In the genomic region with DNA sequence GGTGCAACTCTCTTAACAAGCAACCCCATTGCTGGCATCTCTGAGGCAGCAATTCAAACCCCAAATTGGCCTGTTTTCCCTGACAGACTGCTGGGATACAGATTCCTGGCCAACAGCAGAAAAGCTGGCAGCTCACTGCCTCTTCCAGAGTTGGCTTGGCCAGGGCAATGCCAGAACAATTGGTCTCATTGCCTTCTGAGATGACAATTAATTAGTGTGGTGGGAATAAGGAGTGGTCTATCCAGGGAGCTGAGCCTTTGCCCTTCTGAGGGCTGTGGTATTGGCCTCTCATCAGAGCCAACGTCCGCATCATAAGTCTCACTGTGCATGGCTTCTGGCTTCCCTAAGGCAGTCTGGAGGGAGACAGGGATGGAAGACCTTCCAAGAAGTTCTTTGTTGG, we compare ENCODE assay signal across 13 cellular contexts.
DNase-seq lines count a peak whose midpoint lies in the region; ATAC-seq, FAIRE-seq and TF ChIP-seq lines count a peak whose summit lies in the region.
"Had no signal": no experiment of that assay in that cellular context is flagged by ENCODE, and none has a peak within 500 bp of the region (broad histone marks: within the 10 kb centered on the region; RNA-seq: fewer than 3 reads in every experiment).

No MANE protein-coding gene starts in this region.

- CTCF ChIA-PET in activated CD8-positive, alpha-beta memory T cell treated with anti-CD3 and anti-CD28 coated beads, Interleukin-2, amount 10 ng/mL, durations not matched to agents 7 days and 5 days (lab: Charles Lee) = no interaction called here

- WGBS in right cardiac atrium = 53% methylated on average over 2 of the region's 2 CpGs
- 90 to 92% methylated on average over 2 of the region's 2 CpGs for WGBS in sigmoid colon, 2 donors

- ATAC-seq in right cardiac atrium = peak; percentile 50
- ATAC-seq in activated CD8-positive, alpha-beta memory T cell treated with anti-CD3 and anti-CD28 coated beads, Interleukin-2, amount 10 ng/mL, durations not matched to agents 7 days and 5 days = no peak

- H3K36me3 ChIP-seq in ascending aorta = no peaks in the 10 kb centered on the region
- H3K36me3 ChIP-seq in sigmoid colon = no peaks in the 10 kb centered on the region
- H3K36me3 ChIP-seq: BLaER1 had no signal

- no peak for TF ChIP-seq POLR2A in sigmoid colon (IDR thresholded peaks at IDR 0.05)
- TF ChIP-seq POLR2A in GM12891 (IDR thresholded peaks at IDR 0.05; ENCODE audit: low read depth, low read length) = no peak

- H3K4me3 Mint-ChIP-seq in CD14-positive monocyte = no peak overlapping the region
- no peak overlapping the region for H3K4me3 Mint-ChIP-seq in activated CD8-positive, alpha-beta memory T cell treated with anti-CD3 and anti-CD28 coated beads, Interleukin-2, amount 10 ng/mL, durations not matched to agents 7 days and 5 days

- H3K27ac ChIP-seq in ascending aorta = peak overlapping the region; percentile 92 to 94
- H3K27ac ChIP-seq in right cardiac atrium (ENCODE audit: low read length) = peak overlapping the region; percentile 89
- H3K27ac ChIP-seq in sigmoid colon = peak overlapping the region; percentile 45 to 74 (median 62)
- H3K27ac ChIP-seq: BLaER1 had no signal

- no peaks in the 10 kb centered on the region for H3K27me3 ChIP-seq in ascending aorta
- no peaks in the 10 kb centered on the region for H3K27me3 ChIP-seq in right cardiac atrium (ENCODE audit: control insufficient read depth, insufficient read depth)
- no peaks in the 10 kb centered on the region for H3K27me3 ChIP-seq in sigmoid colon
- H3K27me3 ChIP-seq: BLaER1 had no signal

- H3K27ac Mint-ChIP-seq in CD14-positive monocyte = peak overlapping the region; percentile 60 to 85 (median 78)
- no peak overlapping the region for H3K27ac Mint-ChIP-seq in activated CD8-positive, alpha-beta memory T cell treated with anti-CD3 and anti-CD28 coated beads, Interleukin-2, amount 10 ng/mL, durations not matched to agents 7 days and 5 days

- intact Hi-C loops in CD14-positive monocyte (cut with micrococcal nuclease) (loop anchor here in 1 of 2 donors (10.0 kb wide), 1 partner anchor 176 kb away; no protein-coding TSS in a partner anchor), ascending aorta (cut with DNase I) (loop anchor here (2.0 to 10.0 kb wide), 5 partner anchors 41 to 1454 kb away; a partner anchor contains a TSS), right cardiac atrium (cut with DNase I) (loop anchor here in 1 of 4 donors (10.0 kb wide), 1 partner anchor 186 kb away; a partner anchor contains a TSS), sigmoid colon (cut with DNase I) (loop anchor here (5.0 kb wide), 1 partner anchor 179 kb away; no protein-coding TSS in a partner anchor)

- TF ChIP-seq CTCF in CD14-positive monocyte (IDR thresholded peaks at IDR 0.05) = no peak
- TF ChIP-seq CTCF in ascending aorta (IDR thresholded peaks at IDR 0.05) = no peak
- TF ChIP-seq CTCF in sigmoid colon (IDR thresholded peaks at IDR 0.05) = no peak

- H3K36me3 Mint-ChIP-seq in CD14-positive monocyte = peaks cover 14 to 15% of the 10 kb centered on the region in 2 donors
- H3K36me3 Mint-ChIP-seq in activated CD8-positive, alpha-beta memory T cell treated with anti-CD3 and anti-CD28 coated beads, Interleukin-2, amount 10 ng/mL, durations not matched to agents 7 days and 5 days = no peaks in the 10 kb centered on the region

- no peak for TF ChIP-seq EP300 in sigmoid colon (IDR thresholded peaks at IDR 0.05)

- H3K9me3 Mint-ChIP-seq in CD14-positive monocyte = no peaks in the 10 kb centered on the region
- H3K9me3 Mint-ChIP-seq in activated CD8-positive, alpha-beta memory T cell treated with anti-CD3 and anti-CD28 coated beads, Interleukin-2, amount 10 ng/mL, durations not matched to agents 7 days and 5 days (ENCODE audit: low read depth) = no peaks in the 10 kb centered on the region

- no peak for DNase-seq in CD14-positive monocyte (ENCODE audit: low spot score)
- DNase-seq in ascending aorta (ENCODE audit: low spot score in 2 of 2) = no peak
- peak in 1 of 3 donors; percentile 40 for DNase-seq in right cardiac atrium
- DNase-seq in sigmoid colon = no peak
- no peak for DNase-seq in activated naive CD4-positive, alpha-beta T cell treated with Interleukin-2 at 50 U/mL for 16 hours
- DNase-seq in activated CD8-positive, alpha-beta memory T cell treated with anti-CD3 and anti-CD28 coated beads, Interleukin-2, amount 10 ng/mL, durations not matched to agents 7 days and 5 days = no peak
- no peak for DNase-seq in activated gamma-delta T cell (lab: John Stamatoyannopoulos, UW)
- DNase-seq in GM12891 (ENCODE audit: insufficient read length, low spot score) = no peak
- DNase-seq: MM.1S; NCI-H524; stimulated activated CD4-positive, alpha-beta T cell treated with anti-CD3 and anti-CD28 coated beads, Interleukin-4, amount 100 ng/mL, for 1 hour had no signal

- peaks cover 0 to 2% (median 0%) of the 10 kb centered on the region in 3 donors for H3K27me3 Mint-ChIP-seq in CD14-positive monocyte (ENCODE audit: low read depth in 3 of 3)
- no peaks in the 10 kb centered on the region for H3K27me3 Mint-ChIP-seq in activated CD8-positive, alpha-beta memory T cell treated with anti-CD3 and anti-CD28 coated beads, Interleukin-2, amount 10 ng/mL, durations not matched to agents 7 days and 5 days

- no peak for FAIRE-seq in GM12891 (lab: Jason Lieb, UNC)
- FAIRE-seq: bronchial epithelial cell had no signal

- H3K9me3 ChIP-seq in ascending aorta (no peaks in the 10 kb centered on the region), right cardiac atrium (ENCODE audit: control insufficient read depth, low read length) (no peaks in the 10 kb centered on the region), sigmoid colon (no peaks in the 10 kb centered on the region)
- H3K9me3 ChIP-seq: BLaER1 had no signal

- H3K4me1 ChIP-seq in ascending aorta (peaks cover 17 to 49% of the 10 kb centered on the region in 2 donors), right cardiac atrium (ENCODE audit: control insufficient read depth, insufficient read depth, low read length) (peaks cover 23% of the 10 kb centered on the region), sigmoid colon (peaks cover 0 to 60% (median 39%) of the 10 kb centered on the region in 4 donors)

- H3K4me3 ChIP-seq in ascending aorta (no peak overlapping the region), right cardiac atrium (ENCODE audit: low read length) (no peak overlapping the region), sigmoid colon (no peak overlapping the region)
- H3K4me3 ChIP-seq: BLaER1 had no signal

- peaks cover 11% of the 10 kb centered on the region for H3K4me1 Mint-ChIP-seq in CD14-positive monocyte
- peaks cover 18% of the 10 kb centered on the region for H3K4me1 Mint-ChIP-seq in activated CD8-positive, alpha-beta memory T cell treated with anti-CD3 and anti-CD28 coated beads, Interleukin-2, amount 10 ng/mL, durations not matched to agents 7 days and 5 days

TF ChIP-seq in GM12891, 5 proteins besides CTCF, POLR2A, EP300 and RAD21:
- TF ChIP-seq POLR2AphosphoS5 (IDR thresholded peaks at IDR 0.05; ENCODE audit: low read depth, low read length) (no peak), POU2F2 (IDR thresholded peaks at IDR 0.05; ENCODE audit: low read depth, low read length) (no peak), TAF1 (IDR thresholded peaks at IDR 0.05; ENCODE audit: low read depth, low read length) (no peak), SPI1 (IDR thresholded peaks at IDR 0.05; ENCODE audit: low read depth, low read length) (no peak), PAX5 (IDR thresholded peaks at IDR 0.05; ENCODE audit: insufficient read depth, low read length, severe bottlenecking) (no peak)
